ENCODE assay signal across 26 cellular contexts in the genomic region with DNA sequence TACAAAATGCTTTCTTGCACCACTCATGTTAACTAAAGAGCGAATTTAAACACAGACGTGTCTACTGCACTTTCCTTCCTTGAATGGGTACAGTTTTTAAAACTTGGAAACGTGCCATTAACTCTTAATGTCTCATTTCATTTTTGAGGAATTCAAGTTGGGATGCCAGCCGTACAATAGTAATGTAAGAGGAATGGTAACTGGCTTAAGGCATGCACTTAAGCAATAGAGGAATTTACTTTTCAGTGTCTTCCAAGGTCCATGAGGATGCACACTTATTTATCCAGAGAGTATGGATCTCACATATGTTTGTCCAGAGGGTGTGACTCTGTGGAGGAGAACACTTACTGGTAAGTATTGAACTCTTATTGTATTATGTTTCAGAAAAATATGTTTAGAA. TPM values are rescaled to one million over a fixed set of nuclear protein-coding genes. Genes with fewer than 3 reads are reported as not detected.
DNase-seq lines count a peak whose midpoint lies in the region; ATAC-seq and TF ChIP-seq lines count a peak whose summit lies in the region.
"Had no signal": no experiment of that assay in that cellular context is flagged by ENCODE, and none has a peak within 500 bp of the region (broad histone marks: within the 10 kb centered on the region; RNA-seq: fewer than 3 reads in every experiment).

No MANE protein-coding gene starts in this region.

- no peak overlapping the region for H4K91ac ChIP-seq in IMR-90 (ENCODE audit: insufficient read depth, low read depth, low read length)

- no TSS peak for BruUV-seq in IMR-90 (replicated peaks; lab: Mats Ljungman, UMichigan)

- no peaks in the 10 kb centered on the region for H3K36me3 ChIP-seq in IMR-90 (ENCODE audit: control insufficient read depth, insufficient read depth, low read length)
- H3K36me3 ChIP-seq in mesendoderm (ENCODE audit: control insufficient read depth, insufficient read depth, low read length), result no peaks in the 10 kb centered on the region
- H3K36me3 ChIP-seq: BLaER1, transverse colon had no signal

- H3K56ac ChIP-seq in IMR-90 (ENCODE audit: extremely low read depth, insufficient read depth, low read length), result no peak overlapping the region
- H3K56ac ChIP-seq in mesendoderm (ENCODE audit: low read length), result no peak overlapping the region

- H3K9ac ChIP-seq in IMR-90 (ENCODE audit: low read depth, low read length), result no peak overlapping the region
- no peak overlapping the region for H3K9ac ChIP-seq in mesendoderm (ENCODE audit: low read length)
- H3K9ac ChIP-seq: BLaER1 had no signal

- H2BK120ac ChIP-seq in IMR-90 (ENCODE audit: low read depth, low read length) (no peak overlapping the region), mesendoderm (ENCODE audit: low read depth, low read length) (no peak overlapping the region)

- H3K27me3 ChIP-seq in IMR-90 (ENCODE audit: control insufficient read depth, insufficient read depth, low read length), result no peaks in the 10 kb centered on the region
- H3K27me3 ChIP-seq in mesendoderm (ENCODE audit: insufficient read depth, low read length, poor library complexity), result no peaks in the 10 kb centered on the region
- H3K27me3 ChIP-seq: BLaER1, transverse colon had no signal

- intact Hi-C loops in IMR-90 (cut with micrococcal nuclease) (no loop called here), left ventricle myocardium superior (cut with micrococcal nuclease) (no loop called here)

- no peaks in the 10 kb centered on the region for H3K79me1 ChIP-seq in IMR-90 (ENCODE audit: low read depth in 1 of 2, low read length in 2 of 2)
- no peaks in the 10 kb centered on the region for H3K79me1 ChIP-seq in mesendoderm (ENCODE audit: low read length)

- H3K4me2 ChIP-seq in IMR-90 (ENCODE audit: low read depth, low read length), result peak overlapping the region; percentile 35; the same call in 1 of the 2 replicates
- no peak overlapping the region for H3K4me2 ChIP-seq in mesendoderm (ENCODE audit: low read length)
- H3K4me2 ChIP-seq: BLaER1 had no signal

- H3K18ac ChIP-seq in IMR-90 (ENCODE audit: low read depth, low read length), result no peak overlapping the region
- no peak overlapping the region for H3K18ac ChIP-seq in mesendoderm (ENCODE audit: low read length)

- no peak for TF ChIP-seq RAD21 in IMR-90 (IDR thresholded peaks at IDR 0.05; ENCODE audit: low read length)

- CTCF ChIA-PET in IMR-90 (lab: Yijun Ruan, JAX), result no interaction called here

- H3K27ac ChIP-seq in IMR-90 (ENCODE audit: insufficient read depth, low read length) (no peak overlapping the region), mesendoderm (ENCODE audit: low read depth, low read length) (no peak overlapping the region)
- H3K27ac ChIP-seq: BLaER1, skin epidermis, transverse colon had no signal

- H3K79me2 ChIP-seq in mesendoderm (ENCODE audit: control insufficient read depth, insufficient read depth, low read length), result no peaks in the 10 kb centered on the region

- H3K4ac ChIP-seq in IMR-90 (ENCODE audit: low read depth, low read length) (no peak overlapping the region), mesendoderm (ENCODE audit: low read depth, low read length) (no peak overlapping the region)

- no peaks in the 10 kb centered on the region for H3K9me3 ChIP-seq in IMR-90 (ENCODE audit: control insufficient read depth, insufficient read depth, low read length)
- H3K9me3 ChIP-seq: BLaER1, transverse colon had no signal

- H3K23ac ChIP-seq in IMR-90 (ENCODE audit: low read depth, low read length) (no peak overlapping the region), mesendoderm (ENCODE audit: low read length) (no peak overlapping the region)

- dilution Hi-C loops in IMR-90 (cut with HindIII; ENCODE audit: low sequenced_read_pairs, unreplicated experiment), result no loop called here

- peak; percentile 23 for DNase-seq in AG09319 (ENCODE audit: extremely low read depth, low read depth)
- peak; percentile 26 for DNase-seq in IMR-90
- DNase-seq in cardiac fibroblast (ENCODE audit: low read depth in 2 of 2), result peak; percentile 19 to 25
- peak; percentile 17 for DNase-seq in iris pigment epithelial cell (ENCODE audit: low read depth)
- no peak for DNase-seq in mesendoderm
- DNase-seq in left ventricle myocardium superior, result no peak
- DNase-seq: activated CD4-positive, CD25-positive, alpha-beta regulatory T cell treated with anti-CD3 and anti-CD28 coated beads, Interleukin-2, amount 50 U/mL, for 72 hours; activated gamma-delta T cell; activated naive CD8-positive, alpha-beta T cell treated with anti-CD3 and anti-CD28 coated beads, Interleukin-2, amount 50 U/mL, for 24 hours; activated T-cell treated with anti-CD3 and anti-CD28 coated beads, Interleukin-2, amount 50 U/mL, for 1 hour; Caco-2; cortex of kidney; endodermal cell; left colon; MM.1S; naive B cell; NCI-H1436; NCI-H2107; NCI-H524; NK-92 treated with Interleukin-12 subunit alpha and Interleukin-12 subunit beta, amount 100 ng/mL, for 24 hours; T-cell; transverse colon had no signal

- no peak overlapping the region for H2BK20ac ChIP-seq in IMR-90 (ENCODE audit: low read depth, low read length)

- H3K4me1 ChIP-seq in IMR-90 (ENCODE audit: control insufficient read depth, insufficient read depth, low read length), result no peaks in the 10 kb centered on the region
- H3K4me1 ChIP-seq in mesendoderm (ENCODE audit: control insufficient read depth, low read depth, low read length), result no peaks in the 10 kb centered on the region
- H3K4me1 ChIP-seq: Caco-2, transverse colon had no signal

- H2BK15ac ChIP-seq in IMR-90 (ENCODE audit: low read depth, low read length) (no peak overlapping the region), mesendoderm (replicated peaks; ENCODE audit: low read depth) (no peak overlapping the region)

- POLR2A ChIA-PET in IMR-90 (lab: Charles Lee; ENCODE audit: unreplicated experiment), result no interaction called here

- no peak overlapping the region for H2AK5ac ChIP-seq in IMR-90 (ENCODE audit: low read depth, low read length)
- H2AK5ac ChIP-seq in mesendoderm (ENCODE audit: low read length), result no peak overlapping the region

- no peak for TF ChIP-seq CTCF in AG09319 (IDR thresholded peaks at IDR 0.05; ENCODE audit: low read depth, low read length)
- no peak for TF ChIP-seq CTCF in IMR-90 (conservative IDR thresholded peaks at IDR 0.05; ENCODE audit: low read depth, low read length)
- TF ChIP-seq CTCF in cardiac fibroblast (IDR thresholded peaks at IDR 0.05; ENCODE audit: low read depth, low read length), result no peak

- no peak overlapping the region for H2AFZ ChIP-seq in IMR-90 (replicated peaks; ENCODE audit: low read length, poor library complexity)

- H4K20me1 ChIP-seq in IMR-90 (ENCODE audit: insufficient read depth, low read length), result no peaks in the 10 kb centered on the region
- H4K20me1 ChIP-seq: BLaER1 had no signal

- in situ Hi-C loops in IMR-90 (cut with MboI; ENCODE audit: low sequenced_read_pairs), result no loop called here

- H4K5ac ChIP-seq in IMR-90 (ENCODE audit: low read depth, low read length) (no peak overlapping the region), mesendoderm (ENCODE audit: low read length) (no peak overlapping the region)

- peak; percentile 74 for ATAC-seq in IMR-90 (ENCODE audit: low read depth)
- no peak for ATAC-seq in GM19452 (IDR thresholded peaks at IDR 0.05; ENCODE audit: unreplicated experiment)
- no peak for ATAC-seq in left ventricle myocardium superior
- no peak for ATAC-seq in GM18502 (IDR thresholded peaks at IDR 0.05; ENCODE audit: poor library complexity, unreplicated experiment)
- ATAC-seq: activated naive CD8-positive, alpha-beta T cell treated with anti-CD3 and anti-CD28 coated beads, Interleukin-2, amount 50 U/mL, for 24 hours; left colon; T-cell had no signal

- H3K9me1 ChIP-seq in IMR-90 (ENCODE audit: insufficient read depth, low read length), result no peaks in the 10 kb centered on the region

- WGBS in IMR-90 (ENCODE audit: extremely low coverage in 2 of 2, insufficient read length in 1 of 2), 2 experiments, result no CpG with 5 or more reads among the region's 4 CpGs
- no CpG with 5 or more reads among the region's 4 CpGs for WGBS in mesendoderm (ENCODE audit: extremely low coverage, insufficient coverage, low lambda C conversion rate)

- H2BK5ac ChIP-seq in IMR-90 (ENCODE audit: low read depth, low read length, poor library complexity, severe bottlenecking), result peak overlapping the region; percentile 70
- H2BK5ac ChIP-seq in mesendoderm (ENCODE audit: low read length), result no peak overlapping the region

- H4K8ac ChIP-seq in IMR-90 (ENCODE audit: low read depth in 2 of 2, low read length in 2 of 2) (no peak overlapping the region), mesendoderm (ENCODE audit: low read depth, low read length) (no peak overlapping the region)

- no peak overlapping the region for H3K14ac ChIP-seq in IMR-90 (replicated peaks; ENCODE audit: low read depth, low read length)

- H2AK9ac ChIP-seq in IMR-90 (replicated peaks; ENCODE audit: low read depth, low read length, poor library complexity), result no peak overlapping the region

- no peak overlapping the region for H3K4me3 ChIP-seq in IMR-90 (ENCODE audit: insufficient read depth, low read depth, low read length)
- H3K4me3 ChIP-seq in cardiac fibroblast (replicated peaks in 1 of 2; ENCODE audit: low read depth in 2 of 2, low read length in 2 of 2), result no peak overlapping the region
- no peak overlapping the region for H3K4me3 ChIP-seq in mesendoderm (ENCODE audit: low read length)
- H3K4me3 ChIP-seq: BLaER1, skin epidermis, transverse colon had no signal

- no peak for TF ChIP-seq POLR2A in IMR-90 (IDR thresholded peaks at IDR 0.05; ENCODE audit: low read depth, low read length)

TF ChIP-seq in IMR-90, 13 proteins besides CTCF, POLR2A, EP300 and RAD21 (continues in another document):
- TF ChIP-seq CEBPB (IDR thresholded peaks at IDR 0.05; ENCODE audit: low read depth, low read length) (no peak), ELK1 (IDR thresholded peaks at IDR 0.05; ENCODE audit: borderline replicate concordance, low read depth, low read length) (no peak), NFE2L2 (IDR thresholded peaks at IDR 0.05; ENCODE audit: low read depth, low read length) (no peak), BHLHE40 (IDR thresholded peaks at IDR 0.05; ENCODE audit: low read depth, low read length) (no peak), FOS (IDR thresholded peaks at IDR 0.05; ENCODE audit: low read depth, low read length) (no peak)

RNA-seq across cellular contexts. Expression of gene PPP4R4, which starts 52.9 kb away (rescaled TPM):
- 0.36 and 0.56 TPM in 2 replicates for total RNA-seq in IMR-90 (2012; rRNA removed)
- polyA plus RNA-seq in IMR-90 (2012; rRNA removed), result 0.13 and 0.17 TPM in 2 replicates
- polyA plus RNA-seq in IMR-90 (2012; cell fraction: cytosol; rRNA removed), result 0.01 and 0.12 TPM in 2 replicates
- polyA plus RNA-seq in IMR-90 (2012; cell fraction: nucleus; rRNA removed; ENCODE audit: low replicate concordance), result 0.33 TPM in 1 of 2 replicates, not detected in the other
- polyA plus RNA-seq in mesendoderm (2013, experiment 1 of 2), result 2.1 TPM
- polyA plus RNA-seq in mesendoderm (2013, experiment 2 of 2), result 1.8 TPM
- total RNA-seq in left ventricle myocardium superior, result 0.30 TPM
- total RNA-seq: transverse colon had no signal

Comparison
In these comparisons a context has a peak if more than half of its experiments do, and no peak if none do; other contexts are left out.
1. DNase-seq: peak in AG09319 (single experiment), IMR-90 (single experiment), cardiac fibroblast (2 of 2) and iris pigment epithelial cell (single experiment); none in mesendoderm (single experiment) and left ventricle myocardium superior (single experiment).